In genomic region chr2:27356382-27357181, GRCh38 we compare ENCODE assay signal across 8 cellular contexts.
DNase-seq lines count a peak whose midpoint lies in the region; ATAC-seq and TF ChIP-seq lines count a peak whose summit lies in the region.

Gene GTF3C2 (minus strand): TSS chr2:27356764. CDS start chr2:27343554, 13,210 bp downstream.

- peak within 1 kb of the TSS; percentile 98 for H3K4me3 ChIP-seq in AG09309 (ENCODE audit: control insufficient read depth, low read depth, low read length)

- ATAC-seq in GM19025 (IDR thresholded peaks at IDR 0.05; ENCODE audit: low read depth, unreplicated experiment) (peak; percentile 82), HG03342 (IDR thresholded peaks at IDR 0.05; ENCODE audit: unreplicated experiment) (peak; percentile 80)
- ATAC-seq in central memory CD8-positive, alpha-beta T cell (replicated peaks; ENCODE audit: extremely low read depth, poor library complexity, severe bottlenecking) = peak; percentile 85

- peak within 1 kb of the TSS; percentile 96 for H3K4me3 Mint-ChIP-seq in central memory CD8-positive, alpha-beta T cell

- peaks cover 16% of the 10 kb centered on the region for H3K36me3 Mint-ChIP-seq in central memory CD8-positive, alpha-beta T cell (ENCODE audit: insufficient read depth)

- H3K27ac Mint-ChIP-seq in central memory CD8-positive, alpha-beta T cell (ENCODE audit: low read depth) = peak within 1 kb of the TSS; percentile 99

- no peaks in the 10 kb centered on the region for H3K9me3 Mint-ChIP-seq in central memory CD8-positive, alpha-beta T cell

- H3K27me3 Mint-ChIP-seq in central memory CD8-positive, alpha-beta T cell = no peaks in the 10 kb centered on the region

- H3K4me1 Mint-ChIP-seq in central memory CD8-positive, alpha-beta T cell = peaks cover 52% of the 10 kb centered on the region

- no peak for TF ChIP-seq CTCF in AG09309 (IDR thresholded peaks at IDR 0.05; ENCODE audit: control insufficient read depth, insufficient read depth, low read depth, low read length, missing control alignments)

- DNase-seq in AG09309 (ENCODE audit: low read depth) (peak; percentile 83), NCI-H446 (lab: John Stamatoyannopoulos, UW) (peak; percentile 92 to 97), iris pigment epithelial cell (ENCODE audit: low read depth) (peak; percentile 97)
- DNase-seq in activated CD4-positive, CD25-positive, alpha-beta regulatory T cell treated with anti-CD3 and anti-CD28 coated beads, Interleukin-2, amount 50 U/mL, for 16 hours (ENCODE audit: low read depth, low spot score) = peak; percentile 92
- peak; percentile 84 to 91 for DNase-seq in central memory CD8-positive, alpha-beta T cell (ENCODE audit: low spot score in 2 of 2)
- peak; percentile 82 for DNase-seq in stimulated activated CD4-positive, alpha-beta T cell treated with anti-CD3 and anti-CD28 coated beads, Interleukin-12 subunit alpha, Interleukin-12 subunit beta, amount 100 ng/mL, for 4 hours

Comparison
In these comparisons a context has a peak if more than half of its experiments do, and no peak if none do; other contexts are left out.
1. Peak in every context shown above with its lines: DNase-seq, ATAC-seq and H3K4me3 ChIP-seq.